Comparison of ENCODE assay signal across 1 cellular context in the genomic region with DNA sequence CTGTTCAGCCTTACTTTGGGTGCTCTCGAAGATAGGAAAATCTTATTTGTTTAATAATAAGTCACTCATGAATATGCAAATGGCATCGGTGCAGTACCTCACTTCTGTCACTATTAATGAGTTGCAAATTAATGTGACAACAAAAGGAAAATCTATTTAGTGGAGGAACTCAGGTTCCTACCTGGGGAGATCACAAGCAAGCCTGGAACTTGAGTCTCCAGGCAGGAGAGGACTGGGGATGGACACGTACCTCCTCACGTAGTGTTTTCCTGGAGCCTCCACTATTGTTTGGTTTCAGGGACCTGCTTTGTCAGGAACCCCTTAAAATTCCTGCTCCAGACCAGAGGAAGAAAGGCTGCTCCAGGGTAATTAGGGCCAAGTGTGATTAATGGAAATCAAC.
TF ChIP-seq lines count a peak whose summit lies in the region.

No MANE protein-coding gene starts in this region.

TF ChIP-seq in neural cell, 6 proteins besides CTCF, POLR2A, EP300 and RAD21 (continued from another document):
- TF ChIP-seq, protein P1, sequence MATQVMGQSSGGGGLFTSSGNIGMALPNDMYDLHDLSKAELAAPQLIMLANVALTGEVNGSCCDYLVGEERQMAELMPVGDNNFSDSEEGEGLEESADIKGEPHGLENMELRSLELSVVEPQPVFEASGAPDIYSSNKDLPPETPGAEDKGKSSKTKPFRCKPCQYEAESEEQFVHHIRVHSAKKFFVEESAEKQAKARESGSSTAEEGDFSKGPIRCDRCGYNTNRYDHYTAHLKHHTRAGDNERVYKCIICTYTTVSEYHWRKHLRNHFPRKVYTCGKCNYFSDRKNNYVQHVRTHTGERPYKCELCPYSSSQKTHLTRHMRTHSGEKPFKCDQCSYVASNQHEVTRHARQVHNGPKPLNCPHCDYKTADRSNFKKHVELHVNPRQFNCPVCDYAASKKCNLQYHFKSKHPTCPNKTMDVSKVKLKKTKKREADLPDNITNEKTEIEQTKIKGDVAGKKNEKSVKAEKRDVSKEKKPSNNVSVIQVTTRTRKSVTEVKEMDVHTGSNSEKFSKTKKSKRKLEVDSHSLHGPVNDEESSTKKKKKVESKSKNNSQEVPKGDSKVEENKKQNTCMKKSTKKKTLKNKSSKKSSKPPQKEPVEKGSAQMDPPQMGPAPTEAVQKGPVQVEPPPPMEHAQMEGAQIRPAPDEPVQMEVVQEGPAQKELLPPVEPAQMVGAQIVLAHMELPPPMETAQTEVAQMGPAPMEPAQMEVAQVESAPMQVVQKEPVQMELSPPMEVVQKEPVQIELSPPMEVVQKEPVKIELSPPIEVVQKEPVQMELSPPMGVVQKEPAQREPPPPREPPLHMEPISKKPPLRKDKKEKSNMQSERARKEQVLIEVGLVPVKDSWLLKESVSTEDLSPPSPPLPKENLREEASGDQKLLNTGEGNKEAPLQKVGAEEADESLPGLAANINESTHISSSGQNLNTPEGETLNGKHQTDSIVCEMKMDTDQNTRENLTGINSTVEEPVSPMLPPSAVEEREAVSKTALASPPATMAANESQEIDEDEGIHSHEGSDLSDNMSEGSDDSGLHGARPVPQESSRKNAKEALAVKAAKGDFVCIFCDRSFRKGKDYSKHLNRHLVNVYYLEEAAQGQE (IDR thresholded peaks at IDR 0.05; ENCODE audit: borderline replicate concordance), result no peak
- no peak for TF ChIP-seq EZH2 (IDR thresholded peaks at IDR 0.05; ENCODE audit: borderline replicate concordance, insufficient read depth, low read length, poor library complexity, severe bottlenecking)
TF ChIP-seq in neural cell: peak in this region for 0.
